ENCODE assay signal across 8 cellular contexts in the genomic region with DNA sequence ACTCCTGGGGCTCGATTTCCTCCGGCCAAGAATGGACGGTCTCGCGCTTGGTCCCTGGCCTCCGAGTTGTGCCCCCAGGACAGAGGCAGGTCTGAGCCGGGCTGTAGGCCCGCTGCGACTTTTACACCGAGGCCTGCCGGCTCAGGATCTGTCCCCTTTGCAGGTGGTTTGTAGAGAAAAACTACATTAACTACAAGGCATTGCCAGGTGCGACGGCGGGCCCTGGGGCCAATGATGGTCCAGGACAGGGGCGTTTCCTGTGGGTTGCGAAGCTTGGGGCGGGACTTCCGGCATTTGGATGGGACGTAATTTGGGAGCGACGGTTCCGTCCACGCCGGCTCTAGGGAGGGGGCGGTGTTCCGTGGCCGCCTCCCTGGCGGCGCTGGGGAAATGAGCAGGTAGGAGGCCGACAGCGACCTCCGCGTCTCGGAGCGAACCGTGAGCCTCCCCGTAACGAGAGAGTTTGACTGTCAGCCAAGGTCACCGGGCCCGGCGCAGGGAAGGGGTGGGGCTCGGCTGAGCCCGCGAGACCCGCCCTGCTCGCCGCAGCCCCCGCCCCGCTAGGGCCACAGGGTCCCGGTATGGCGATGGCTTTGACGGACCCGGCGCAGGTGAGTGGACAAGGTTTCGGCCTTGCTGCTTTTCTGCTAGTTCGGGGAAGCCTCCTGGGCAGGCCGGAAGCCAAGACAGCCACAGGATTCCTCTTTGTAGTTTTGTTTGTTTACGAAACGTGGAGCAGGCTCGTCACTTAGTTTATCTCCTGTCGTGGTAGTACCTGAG. TPM values are rescaled to one million over a fixed set of nuclear protein-coding genes. Genes with fewer than 3 reads are reported as not detected.
DNase-seq lines count a peak whose midpoint lies in the region; ATAC-seq and TF ChIP-seq lines count a peak whose summit lies in the region.

A gene (plus strand): TSS at position 322 of the 780 bp plus-strand sequence. CDS start 260 bp downstream, at position 582.

- H3K27me3 Mint-ChIP-seq in activated T-cell treated with anti-CD3 and anti-CD28 coated beads, Interleukin-2, amount 50 U/mL, for 24 hours, result no peaks in the 10 kb centered on the region

- peak within 1 kb of the TSS; percentile 99 for H2AFZ ChIP-seq in PC-3 (ENCODE audit: low read length)

- peaks cover 17% of the 10 kb centered on the region for H3K4me1 ChIP-seq in PC-3 (ENCODE audit: insufficient read depth, low read length)

- no peaks in the 10 kb centered on the region for H3K9me3 ChIP-seq in PC-3 (ENCODE audit: low read length)

- peak within 1 kb of the TSS; percentile 89 for H3K9ac ChIP-seq in PC-3 (ENCODE audit: low read length)

- BruUV-seq in PC-3 (replicated peaks; lab: Mats Ljungman, UMichigan), result TSS peak; percentile 46

- H3K27me3 ChIP-seq in PC-3 (ENCODE audit: low read length), result no peaks in the 10 kb centered on the region

- H3K9me3 Mint-ChIP-seq in activated T-cell treated with anti-CD3 and anti-CD28 coated beads, Interleukin-2, amount 50 U/mL, for 24 hours, result peaks cover 7% of the 10 kb centered on the region

- DNase-seq in DMS53 (lab: John Stamatoyannopoulos, UW) (peak; percentile 96), PC-3 (peak; percentile 97), erythroblast (lab: John Stamatoyannopoulos, UW) (peak; percentile 94 to 96), mucosa of gallbladder (ENCODE audit: low spot score) (peak; percentile 95)
- peak; percentile 93 for DNase-seq in Jurkat, Clone E6-1 (ENCODE audit: low read depth, low spot score)
- peak; percentile 97 for DNase-seq in activated T-cell treated with anti-CD3 and anti-CD28 coated beads, Interleukin-2, amount 50 U/mL, for 24 hours
- peak; percentile 93 for DNase-seq in stimulated activated CD8-positive, alpha-beta memory T cell treated with anti-CD3 and anti-CD28 coated beads, Interleukin-4, amount 100 ng/mL, for 24 hours (ENCODE audit: low read depth)

- no peaks in the 10 kb centered on the region for H3K9me2 ChIP-seq in PC-3 (replicated peaks; ENCODE audit: low read length)

- peak within 1 kb of the TSS; percentile 94 for H3K4me3 Mint-ChIP-seq in activated T-cell treated with anti-CD3 and anti-CD28 coated beads, Interleukin-2, amount 50 U/mL, for 24 hours

- H3K36me3 ChIP-seq in PC-3 (ENCODE audit: low read depth, low read length), result peaks cover 10% of the 10 kb centered on the region

- H3K27ac ChIP-seq in PC-3 (ENCODE audit: low read length), result peak within 1 kb of the TSS; percentile 64

- POLR2A ChIA-PET in PC-3 (lab: Charles Lee; ENCODE audit: unreplicated experiment), result interaction anchor here (0.5 to 0.6 kb wide), 2 partner anchors 114 to 149 kb away, joined by 3 read pairs; no protein-coding TSS in a partner anchor

- intact Hi-C loops in PC-3 (cut with micrococcal nuclease), result loop anchor here (1.0 kb wide), 2 partner anchors 40 to 111 kb away; a partner anchor contains a TSS

- peak; percentile 85 for TF ChIP-seq POLR2A in erythroblast (IDR thresholded peaks at IDR 0.05; ENCODE audit: low read length)

- peaks cover 44% of the 10 kb centered on the region for H3K79me2 ChIP-seq in PC-3 (ENCODE audit: low read length)

- CTCF ChIA-PET in PC-3 (lab: Charles Lee), result no interaction called here

- peak within 1 kb of the TSS; percentile 98 for H3K4me2 ChIP-seq in PC-3 (ENCODE audit: low read length)

- H3K27ac Mint-ChIP-seq in activated T-cell treated with anti-CD3 and anti-CD28 coated beads, Interleukin-2, amount 50 U/mL, for 24 hours, result peak within 1 kb of the TSS; percentile 97

- ATAC-seq in GM21619 (IDR thresholded peaks at IDR 0.05; ENCODE audit: unreplicated experiment) (peak; percentile 88), PC-3 (peak; percentile 98)

- H3K4me1 Mint-ChIP-seq in activated T-cell treated with anti-CD3 and anti-CD28 coated beads, Interleukin-2, amount 50 U/mL, for 24 hours (ENCODE audit: low read depth), result peaks cover 29% of the 10 kb centered on the region

- H3K36me3 Mint-ChIP-seq in activated T-cell treated with anti-CD3 and anti-CD28 coated beads, Interleukin-2, amount 50 U/mL, for 24 hours (ENCODE audit: low read depth), result peaks cover 51% of the 10 kb centered on the region

- no peaks in the 10 kb centered on the region for H3F3A ChIP-seq in PC-3 (ENCODE audit: low read length, unreplicated experiment)

- H4K20me1 ChIP-seq in PC-3 (ENCODE audit: low read length), result no peaks in the 10 kb centered on the region

- peak within 1 kb of the TSS; percentile 96 for H3K4me3 ChIP-seq in Jurkat, Clone E6-1 (ENCODE audit: low read length)
- H3K4me3 ChIP-seq in PC-3 (ENCODE audit: low read length), result peak within 1 kb of the TSS; percentile 77

- peak; percentile 25; the same call in 1 of the 2 replicates for TF ChIP-seq CTCF in PC-3 (conservative IDR thresholded peaks at IDR 0.05; ENCODE audit: low read depth, low read length)

RNA-seq across cellular contexts. Expression of the gene that starts here (rescaled TPM):
- 1.3 TPM for polyA plus RNA-seq in Jurkat, Clone E6-1 (2012; ENCODE audit: insufficient read depth, insufficient read length)
- total RNA-seq in PC-3 (2014; rRNA removed) (12.9 and 13.1 TPM in 2 replicates), mucosa of gallbladder (14.8 TPM)

Comparison
In these comparisons a context has a peak if more than half of its experiments do, and no peak if none do; other contexts are left out.
1. Peak in every context shown above with its lines: DNase-seq, ATAC-seq, H3K4me3 ChIP-seq and H3K27ac ChIP-seq.